ENCODE assay signal across 9 cellular contexts in the genomic region with DNA sequence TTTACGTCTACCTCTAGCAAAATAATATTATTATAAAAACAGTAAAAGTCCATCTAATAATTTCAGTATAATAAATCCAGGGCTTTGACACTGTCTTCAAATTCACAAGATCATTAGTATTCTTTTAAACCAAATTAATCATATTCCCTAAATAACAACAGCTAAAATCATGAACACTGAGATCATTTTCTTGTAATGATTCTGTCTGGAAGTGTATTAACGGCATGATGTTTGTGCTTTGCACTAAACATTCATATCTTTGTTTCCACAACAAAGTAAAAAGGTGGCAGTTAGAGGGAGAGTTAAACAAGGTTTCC. TPM values are rescaled to one million over a fixed set of nuclear protein-coding genes. Genes with fewer than 3 reads are reported as not detected.
A peak's percentile ranks its signal among the peaks of the same experiment; 100 is the strongest.
DNase-seq lines count a peak whose midpoint lies in the region; ATAC-seq and TF ChIP-seq lines count a peak whose summit lies in the region.
"Had no signal": no experiment of that assay in that cellular context is flagged by ENCODE, and none has a peak within 500 bp of the region (broad histone marks: within the 10 kb centered on the region; RNA-seq: fewer than 3 reads in every experiment).

No MANE protein-coding gene starts in this region.

- H3K27ac ChIP-seq in left ventricle myocardium inferior (replicated peaks) (peak overlapping the region; percentile 97), uterus (peak overlapping the region; percentile 93 to 96)

- H3K4me1 ChIP-seq in left ventricle myocardium inferior (peaks cover 47% of the 10 kb centered on the region), mucosa of descending colon (ENCODE audit: low read depth) (no peaks in the 10 kb centered on the region), uterus (peaks cover 0 to 5% of the 10 kb centered on the region in 2 donors)

- no peak for TF ChIP-seq POLR2A in uterus (IDR thresholded peaks at IDR 0.05)

- intact Hi-C loops in left ventricle myocardium inferior (cut with micrococcal nuclease) (no loop called here), cardiac septum (cut with DNase I) (loop anchor here (1.0 to 5.0 kb wide), 4 partner anchors 19 to 79 kb away; partner anchors contain the start of gene HIVEP2), mucosa of descending colon (cut with DNase I, micrococcal nuclease) (no loop called here), uterus (cut with DNase I; ENCODE audit: low total_unique reads) (no loop called here)

- H3K36me3 ChIP-seq in left ventricle myocardium inferior (no peaks in the 10 kb centered on the region), mucosa of descending colon (ENCODE audit: low read depth) (no peaks in the 10 kb centered on the region), uterus (no peaks in the 10 kb centered on the region)

- no peaks in the 10 kb centered on the region for H3K27me3 ChIP-seq in left ventricle myocardium inferior (ENCODE audit: low read depth)
- H3K27me3 ChIP-seq in uterus: no peaks in the 10 kb centered on the region

- DNase-seq in left ventricle myocardium inferior: no peak
- no peak for DNase-seq in cardiac septum (ENCODE audit: low spot score)
- DNase-seq in cardiac fibroblast (ENCODE audit: low read depth in 2 of 2): no peak
- no peak for DNase-seq in mucosa of descending colon
- DNase-seq in uterus: no peak
- no peak for DNase-seq in GM19238 (ENCODE audit: insufficient read length, low spot score)
- no peak for DNase-seq in NCI-H82 (lab: John Stamatoyannopoulos, UW)
- DNase-seq: NCI-H1092 treated with DMSO at 0.1 percent for 48 hours had no signal

- H3K9me3 ChIP-seq in left ventricle myocardium inferior (replicated peaks) (no peaks in the 10 kb centered on the region), mucosa of descending colon (no peaks in the 10 kb centered on the region), uterus (no peaks in the 10 kb centered on the region)

- ATAC-seq in mucosa of descending colon (no peak), HG02870 (IDR thresholded peaks at IDR 0.05; ENCODE audit: unreplicated experiment) (no peak)

- TF ChIP-seq CTCF in left ventricle myocardium inferior (IDR thresholded peaks at IDR 0.05; ENCODE audit: borderline replicate concordance) (no peak), cardiac fibroblast (IDR thresholded peaks at IDR 0.05; ENCODE audit: low read depth, low read length) (no peak), mucosa of descending colon (IDR thresholded peaks at IDR 0.05) (no peak), uterus (IDR thresholded peaks at IDR 0.05) (no peak)

- H3K4me3 ChIP-seq in left ventricle myocardium inferior: peak overlapping the region; percentile 77
- H3K4me3 ChIP-seq in cardiac fibroblast (replicated peaks in 1 of 2; ENCODE audit: low read depth in 2 of 2, low read length in 2 of 2): peak overlapping the region; percentile 34 to 63
- H3K4me3 ChIP-seq in mucosa of descending colon: peak overlapping the region; percentile 33
- H3K4me3 ChIP-seq in uterus: peak overlapping the region; percentile 49 to 61

RNA-seq across cellular contexts. Expression of gene HIVEP2, which starts 18.8 kb away (rescaled TPM):
- total RNA-seq in left ventricle myocardium inferior (16.2 TPM), cardiac septum (25.7 TPM), mucosa of descending colon (10 to 100 TPM in 2 of 3 donors, 1 to 10 TPM in 1; 7.8 to 17.7 (median 11.3) TPM), uterus (10 to 100 TPM; 11.0 to 24.7 (median 19.8) TPM)
